ENCODE assay signal across 33 cellular contexts in the genomic region with DNA sequence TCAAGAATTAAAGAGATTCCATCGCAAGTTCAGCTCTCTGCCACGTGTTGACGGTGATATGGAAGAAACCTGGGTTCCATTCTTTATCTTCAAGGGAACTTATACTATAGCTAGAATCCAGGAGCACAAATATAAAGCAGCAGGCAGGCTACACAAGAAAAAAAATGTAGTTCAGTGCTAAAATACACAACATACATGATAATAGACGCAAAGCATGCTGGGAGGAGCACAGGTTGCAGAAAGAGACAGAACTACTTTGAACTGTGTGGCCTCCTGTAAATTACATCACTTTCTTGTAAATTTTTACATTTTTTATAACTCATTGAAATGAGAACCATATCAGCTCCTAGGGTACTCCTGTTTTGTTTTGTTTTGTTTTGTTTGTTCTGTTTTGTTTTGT. TPM values are rescaled to one million over a fixed set of nuclear protein-coding genes. Genes with fewer than 3 reads are reported as not detected.
"Had no signal": no experiment of that assay in that cellular context is flagged by ENCODE, and none has a peak within 500 bp of the region (broad histone marks: within the 10 kb centered on the region; RNA-seq: fewer than 3 reads in every experiment).

No MANE protein-coding gene starts in this region.

- H3K4me3 ChIP-seq: adrenal gland, esophagus muscularis mucosa, gastroesophageal sphincter had no signal

- H3K27ac ChIP-seq: adrenal gland, brain microvascular endothelial cell, esophagus muscularis mucosa, gastroesophageal sphincter had no signal

- DNase-seq: activated CD4-positive, alpha-beta memory T cell treated with anti-CD3 and anti-CD28 coated beads for 36 hours; activated CD4-positive, alpha-beta T cell treated with anti-CD3 and anti-CD28 coated beads for 36 hours; activated CD4-positive, alpha-beta T cell treated with anti-CD3 and anti-CD28 coated beads, Interleukin-2, amount 10 ng/mL, durations not matched to agents 24 days and 14 days; activated CD4-positive, CD25-positive, alpha-beta regulatory T cell; activated CD4-positive, CD25-positive, alpha-beta regulatory T cell treated with anti-CD3 and anti-CD28 coated beads, Interleukin-2, amount 50 U/mL, for 72 hours; activated CD8-positive, alpha-beta memory T cell treated with anti-CD3 and anti-CD28 coated beads, Interleukin-2, amount 10 ng/mL, durations not matched to agents 7 days and 5 days; activated CD8-positive, alpha-beta memory T cell treated with anti-CD3 and anti-CD28 coated beads, Interleukin-2, amount 50 U/mL, for 4 hours; activated CD8-positive, alpha-beta T cell treated with anti-CD3 and anti-CD28 coated beads, Interleukin-2, amount 10 ng/mL, durations not matched to agents 7 days and 5 days; activated effector memory CD4-positive, alpha-beta T cell treated with anti-CD3 and anti-CD28 coated beads, Interleukin-2, amount 50 U/mL, for 16 hours; activated naive CD4-positive, alpha-beta T cell treated with anti-CD3 and anti-CD28 coated beads for 36 hours; activated naive CD8-positive, alpha-beta T cell treated with anti-CD3 and anti-CD28 coated beads for 36 hours; activated naive CD8-positive, alpha-beta T cell treated with anti-CD3 and anti-CD28 coated beads, Interleukin-2, amount 50 U/mL, for 24 hours; activated T-cell treated with anti-CD3 and anti-CD28 coated beads, Interleukin-2, amount 50 U/mL, for 1 hour; activated T-cell treated with anti-CD3 and anti-CD28 coated beads, Interleukin-2, amount 50 U/mL, for 48 hours; adrenal gland; aorta; brain microvascular endothelial cell; cortex of kidney; dermis blood vessel endothelial cell; effector CD4-positive, alpha-beta T cell; effector memory CD8-positive, alpha-beta T cell; erythroblast; T-helper 1 cell; T-helper 17 cell; T1000 had no signal

- H3K9me3 ChIP-seq: adrenal gland, esophagus muscularis mucosa, gastroesophageal sphincter had no signal

- H3K27ac Mint-ChIP-seq: activated CD4-positive, alpha-beta memory T cell treated with anti-CD3 and anti-CD28 coated beads for 36 hours; activated CD4-positive, alpha-beta T cell treated with anti-CD3 and anti-CD28 coated beads for 36 hours; activated CD4-positive, alpha-beta T cell treated with anti-CD3 and anti-CD28 coated beads, Interleukin-2, amount 10 ng/mL, durations not matched to agents 24 days and 14 days; activated CD8-positive, alpha-beta memory T cell treated with anti-CD3 and anti-CD28 coated beads, Interleukin-2, amount 10 ng/mL, durations not matched to agents 7 days and 5 days; activated CD8-positive, alpha-beta T cell treated with anti-CD3 and anti-CD28 coated beads, Interleukin-2, amount 10 ng/mL, durations not matched to agents 7 days and 5 days; activated naive CD4-positive, alpha-beta T cell treated with anti-CD3 and anti-CD28 coated beads for 36 hours; activated naive CD4-positive, alpha-beta T cell treated with anti-CD3 and anti-CD28 coated beads, Interleukin-2, amount 50 U/mL, for 24 hours; activated naive CD8-positive, alpha-beta T cell treated with anti-CD3 and anti-CD28 coated beads for 36 hours; activated naive CD8-positive, alpha-beta T cell treated with anti-CD3 and anti-CD28 coated beads, Interleukin-2, amount 50 U/mL, for 24 hours; activated T-helper 1 cell treated with anti-CD3 and anti-CD28 coated beads, Interleukin-12 subunit alpha, Interleukin-12 subunit beta, Interleukin-2, Interleukin-4 antibody, amounts not matched to agents 30 ng/mL and 10 ng/mL and 1 ng/mL, durations not matched to agents 14 hours and 24 hours and 36 hours; activated T-helper 2 cell treated with anti-CD3 and anti-CD28 coated beads, Interferon-gamma antibody, Interleukin-2, Interleukin-4, amounts not matched to agents 10 μg/mL and 5 μg/mL and 100 μg/mL, durations not matched to agents 14 hours and 24 hours and 36 hours; effector memory CD8-positive, alpha-beta T cell; T-helper 17 cell; T-helper 2 cell treated with Interferon-gamma antibody and Interleukin-4, amounts not matched to agents 5 μg/mL and 100 μg/mL, for 36 hours had no signal

- H3K27me3 Mint-ChIP-seq: activated CD4-positive, alpha-beta T cell treated with anti-CD3 and anti-CD28 coated beads, Interleukin-2, amount 10 ng/mL, durations not matched to agents 24 days and 14 days; activated CD8-positive, alpha-beta memory T cell treated with anti-CD3 and anti-CD28 coated beads, Interleukin-2, amount 10 ng/mL, durations not matched to agents 7 days and 5 days; activated naive CD8-positive, alpha-beta T cell treated with anti-CD3 and anti-CD28 coated beads, Interleukin-2, amount 50 U/mL, for 24 hours had no signal

- H3K4me1 ChIP-seq: adrenal gland had no signal

- H3K36me3 ChIP-seq: adrenal gland, brain microvascular endothelial cell, esophagus muscularis mucosa, gastroesophageal sphincter had no signal

- ATAC-seq: activated CD4-positive, alpha-beta T cell treated with anti-CD3 and anti-CD28 coated beads for 36 hours; activated CD8-positive, alpha-beta memory T cell treated with anti-CD3 and anti-CD28 coated beads, Interleukin-2, amount 10 ng/mL, durations not matched to agents 7 days and 5 days; activated CD8-positive, alpha-beta T cell treated with anti-CD3 and anti-CD28 coated beads, Interleukin-2, amount 10 ng/mL, durations not matched to agents 7 days and 5 days; activated naive CD8-positive, alpha-beta T cell treated with anti-CD3 and anti-CD28 coated beads, Interleukin-2, amount 50 U/mL, for 24 hours; effector memory CD8-positive, alpha-beta T cell; gastroesophageal sphincter; T-helper 17 cell had no signal

- H3K27me3 ChIP-seq: adrenal gland, brain microvascular endothelial cell, esophagus muscularis mucosa, gastroesophageal sphincter had no signal

- H3K4me3 Mint-ChIP-seq: activated CD4-positive, alpha-beta memory T cell treated with anti-CD3 and anti-CD28 coated beads for 36 hours; activated CD4-positive, alpha-beta T cell treated with anti-CD3 and anti-CD28 coated beads for 36 hours; activated CD4-positive, alpha-beta T cell treated with anti-CD3 and anti-CD28 coated beads, Interleukin-2, amount 10 ng/mL, durations not matched to agents 24 days and 14 days; activated CD8-positive, alpha-beta memory T cell treated with anti-CD3 and anti-CD28 coated beads, Interleukin-2, amount 10 ng/mL, durations not matched to agents 7 days and 5 days; activated CD8-positive, alpha-beta T cell treated with anti-CD3 and anti-CD28 coated beads, Interleukin-2, amount 10 ng/mL, durations not matched to agents 7 days and 5 days; activated naive CD4-positive, alpha-beta T cell treated with anti-CD3 and anti-CD28 coated beads for 36 hours; activated naive CD4-positive, alpha-beta T cell treated with anti-CD3 and anti-CD28 coated beads, Interleukin-2, amount 50 U/mL, for 24 hours; activated naive CD8-positive, alpha-beta T cell treated with anti-CD3 and anti-CD28 coated beads for 36 hours; activated naive CD8-positive, alpha-beta T cell treated with anti-CD3 and anti-CD28 coated beads, Interleukin-2, amount 50 U/mL, for 24 hours; activated T-helper 1 cell treated with anti-CD3 and anti-CD28 coated beads, Interleukin-12 subunit alpha, Interleukin-12 subunit beta, Interleukin-2, Interleukin-4 antibody, amounts not matched to agents 30 ng/mL and 10 ng/mL and 1 ng/mL, durations not matched to agents 14 hours and 24 hours and 36 hours; central memory CD8-positive, alpha-beta T cell; effector memory CD8-positive, alpha-beta T cell; T-helper 17 cell; T-helper 2 cell treated with Interferon-gamma antibody and Interleukin-4, amounts not matched to agents 5 μg/mL and 100 μg/mL, for 36 hours had no signal

- H3K4me1 Mint-ChIP-seq: activated CD4-positive, alpha-beta T cell treated with anti-CD3 and anti-CD28 coated beads for 36 hours; activated CD4-positive, alpha-beta T cell treated with anti-CD3 and anti-CD28 coated beads, Interleukin-2, amount 10 ng/mL, durations not matched to agents 24 days and 14 days; activated CD8-positive, alpha-beta memory T cell treated with anti-CD3 and anti-CD28 coated beads, Interleukin-2, amount 10 ng/mL, durations not matched to agents 7 days and 5 days; activated naive CD4-positive, alpha-beta T cell treated with anti-CD3 and anti-CD28 coated beads, Interleukin-2, amount 50 U/mL, for 24 hours; activated naive CD8-positive, alpha-beta T cell treated with anti-CD3 and anti-CD28 coated beads for 36 hours; activated naive CD8-positive, alpha-beta T cell treated with anti-CD3 and anti-CD28 coated beads, Interleukin-2, amount 50 U/mL, for 24 hours; central memory CD8-positive, alpha-beta T cell; T-helper 17 cell had no signal

- H3K9me3 Mint-ChIP-seq: activated CD4-positive, alpha-beta memory T cell treated with anti-CD3 and anti-CD28 coated beads for 36 hours; activated CD4-positive, alpha-beta T cell treated with anti-CD3 and anti-CD28 coated beads, Interleukin-2, amount 10 ng/mL, durations not matched to agents 24 days and 14 days; activated naive CD4-positive, alpha-beta T cell treated with anti-CD3 and anti-CD28 coated beads, Interleukin-2, amount 50 U/mL, for 24 hours; activated naive CD8-positive, alpha-beta T cell treated with anti-CD3 and anti-CD28 coated beads for 36 hours; activated T-helper 1 cell treated with anti-CD3 and anti-CD28 coated beads, Interleukin-12 subunit alpha, Interleukin-12 subunit beta, Interleukin-2, Interleukin-4 antibody, amounts not matched to agents 30 ng/mL and 10 ng/mL and 1 ng/mL, durations not matched to agents 14 hours and 24 hours and 36 hours; effector memory CD8-positive, alpha-beta T cell; T-helper 2 cell treated with Interferon-gamma antibody and Interleukin-4, amounts not matched to agents 5 μg/mL and 100 μg/mL, for 36 hours had no signal

- H3K36me3 Mint-ChIP-seq: activated CD4-positive, alpha-beta memory T cell treated with anti-CD3 and anti-CD28 coated beads for 36 hours; activated CD8-positive, alpha-beta memory T cell treated with anti-CD3 and anti-CD28 coated beads, Interleukin-2, amount 10 ng/mL, durations not matched to agents 7 days and 5 days; activated naive CD4-positive, alpha-beta T cell treated with anti-CD3 and anti-CD28 coated beads, Interleukin-2, amount 50 U/mL, for 24 hours; activated naive CD8-positive, alpha-beta T cell treated with anti-CD3 and anti-CD28 coated beads for 36 hours had no signal

RNA-seq across cellular contexts. Expression of a gene that starts 53.8 kb away (rescaled TPM):
- total RNA-seq: activated CD4-positive, alpha-beta memory T cell treated with anti-CD3 and anti-CD28 coated beads for 36 hours; activated CD4-positive, alpha-beta T cell treated with anti-CD3 and anti-CD28 coated beads for 36 hours; activated CD4-positive, alpha-beta T cell treated with anti-CD3 and anti-CD28 coated beads, Interleukin-2, amount 10 ng/mL, durations not matched to agents 24 days and 14 days; activated CD8-positive, alpha-beta memory T cell treated with anti-CD3 and anti-CD28 coated beads for 36 hours; activated CD8-positive, alpha-beta memory T cell treated with anti-CD3 and anti-CD28 coated beads, Interleukin-2, amount 10 ng/mL, durations not matched to agents 7 days and 5 days; activated CD8-positive, alpha-beta T cell treated with anti-CD3 and anti-CD28 coated beads, Interleukin-2, amount 10 ng/mL, durations not matched to agents 7 days and 5 days; activated naive CD4-positive, alpha-beta T cell treated with anti-CD3 and anti-CD28 coated beads for 36 hours; activated naive CD8-positive, alpha-beta T cell treated with anti-CD3 and anti-CD28 coated beads for 36 hours; activated T-helper 1 cell treated with anti-CD3 and anti-CD28 coated beads, Interleukin-12 subunit alpha, Interleukin-12 subunit beta, Interleukin-2, Interleukin-4 antibody, amounts not matched to agents 30 ng/mL and 10 ng/mL and 1 ng/mL, durations not matched to agents 14 hours and 24 hours and 36 hours; activated T-helper 2 cell treated with anti-CD3 and anti-CD28 coated beads, Interferon-gamma antibody, Interleukin-2, Interleukin-4, amounts not matched to agents 10 μg/mL and 5 μg/mL and 100 μg/mL, durations not matched to agents 14 hours and 24 hours and 36 hours had no signal
